ENCODE assay signal across 8 cellular contexts in genomic region chr3:173529062-173529711, GRCh38.
DNase-seq lines count a peak whose midpoint lies in the region; ATAC-seq and TF ChIP-seq lines count a peak whose summit lies in the region.

No MANE protein-coding gene starts in this region.

- H3K27ac ChIP-seq in left lung, result no peak overlapping the region

- intact Hi-C loops in left lung (cut with DNase I), result no loop called here

- ATAC-seq in GM19468 (IDR thresholded peaks at IDR 0.05; ENCODE audit: extremely low read depth, unreplicated experiment), result peak; percentile 76
- ATAC-seq in HG03457 (IDR thresholded peaks at IDR 0.05; ENCODE audit: unreplicated experiment), result peak; percentile 96
- ATAC-seq in left lung, result peak; percentile 81
- ATAC-seq in HG02970 (IDR thresholded peaks at IDR 0.05; ENCODE audit: low FRiP score, unreplicated experiment), result no peak

- H3K36me3 ChIP-seq in left lung, result no peaks in the 10 kb centered on the region

- peak; percentile 17 to 21 for TF ChIP-seq CTCF in left lung (IDR thresholded peaks at IDR 0.05)

- H3K27me3 ChIP-seq in left lung, result no peaks in the 10 kb centered on the region

- no peaks in the 10 kb centered on the region for H3K4me1 ChIP-seq in left lung

- peaks cover 0 to 20% of the 10 kb centered on the region in 2 donors for H3K9me3 ChIP-seq in left lung

- H3K4me3 ChIP-seq in left lung, result no peak overlapping the region

- DNase-seq in DMS53 (lab: John Stamatoyannopoulos, UW) (peak; percentile 84), SKM-1 (lab: John Stamatoyannopoulos, UW; ENCODE audit: unreplicated experiment) (peak; percentile 22), left lung (no peak), Ammon's horn (ENCODE audit: low spot score) (no peak)
- DNase-seq in NK-92 treated with Interleukin-12 subunit alpha and Interleukin-12 subunit beta, amount 100 ng/mL, for 24 hours (lab: John Stamatoyannopoulos, UW), result no peak

Comparison
In these comparisons a context has a peak if more than half of its experiments do, and no peak if none do; other contexts are left out.
1. DNase-seq: peak in DMS53 (single experiment) and SKM-1 (single experiment); none in left lung (0 of 2), Ammon's horn (single experiment) and NK-92 treated with Interleukin-12 subunit alpha and Interleukin-12 subunit beta, amount 100 ng/mL, for 24 hours (single experiment).